ENCODE assay signal across 20 cellular contexts in the genomic region with DNA sequence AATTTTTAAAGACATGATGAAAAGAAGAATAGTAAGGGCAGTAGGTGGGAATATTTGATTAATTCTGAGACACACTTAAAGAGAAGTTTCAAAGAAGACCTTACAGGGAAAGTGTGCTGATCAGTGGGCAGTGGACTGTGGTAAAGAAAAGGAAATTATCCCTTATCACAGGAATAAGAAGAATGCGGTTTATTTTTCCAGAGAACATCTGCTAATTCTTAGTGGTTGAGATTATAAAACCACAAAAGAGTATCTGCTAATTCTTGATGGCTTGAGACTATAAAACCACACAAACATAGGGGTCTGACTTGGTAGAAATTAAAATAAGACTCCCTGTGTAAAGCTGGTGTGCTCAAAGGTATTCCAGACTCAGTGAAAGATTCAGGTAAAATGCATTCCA. TPM values are rescaled to one million over a fixed set of nuclear protein-coding genes. Genes with fewer than 3 reads are reported as not detected.
DNase-seq lines count a peak whose midpoint lies in the region; ATAC-seq, FAIRE-seq and TF ChIP-seq lines count a peak whose summit lies in the region.
"Had no signal": no experiment of that assay in that cellular context is flagged by ENCODE, and none has a peak within 500 bp of the region (broad histone marks: within the 10 kb centered on the region; RNA-seq: fewer than 3 reads in every experiment).

No MANE protein-coding gene starts in this region.

- no peak overlapping the region for H3K14ac ChIP-seq in mesenchymal stem cell (ENCODE audit: low read length in 2 of 2)

- no peak overlapping the region for H2BK12ac ChIP-seq in mesenchymal stem cell (ENCODE audit: low read length in 2 of 2)

- H3K4ac ChIP-seq in mesenchymal stem cell (ENCODE audit: low read depth in 1 of 2, low read length in 2 of 2): no peak overlapping the region

- no CpG with 5 or more reads among the region's 1 CpG for WGBS in mesenchymal stem cell

- H2AFZ ChIP-seq in mesenchymal stem cell (ENCODE audit: low read depth, low read length): no peak overlapping the region

- no peaks in the 10 kb centered on the region for H3K4me1 ChIP-seq in mesenchymal stem cell (ENCODE audit: control insufficient read depth, insufficient read depth, low read depth, low read length)
- H3K4me1 ChIP-seq: A549 had no signal

- H3K4me3 Mint-ChIP-seq in activated CD8-positive, alpha-beta memory T cell treated with anti-CD3 and anti-CD28 coated beads, Interleukin-2, amount 10 ng/mL, durations not matched to agents 7 days and 5 days: no peak overlapping the region
- H3K4me3 Mint-ChIP-seq: CD8-positive, alpha-beta T cell had no signal

- H2BK120ac ChIP-seq in mesenchymal stem cell (ENCODE audit: low read depth, low read length): no peak overlapping the region

- H3K36me3 ChIP-seq in mesenchymal stem cell (ENCODE audit: control insufficient read depth in 1 of 2, insufficient read depth in 2 of 2, low read depth in 1 of 2, low read length in 2 of 2) (no peaks in the 10 kb centered on the region), brain microvascular endothelial cell (replicated peaks) (no peaks in the 10 kb centered on the region)
- H3K36me3 ChIP-seq: BLaER1 had no signal

- peaks cover 33% of the 10 kb centered on the region for H3K9me3 ChIP-seq in mesenchymal stem cell (ENCODE audit: control insufficient read depth, low read length)
- H3K9me3 ChIP-seq: A549 had no signal

- H3K27ac Mint-ChIP-seq in activated CD8-positive, alpha-beta memory T cell treated with anti-CD3 and anti-CD28 coated beads, Interleukin-2, amount 10 ng/mL, durations not matched to agents 7 days and 5 days: no peak overlapping the region
- H3K27ac Mint-ChIP-seq: CD8-positive, alpha-beta T cell had no signal

- H3K4me3 ChIP-seq in astrocyte of the cerebellum (ENCODE audit: low read depth, low read length): no peak overlapping the region
- H3K4me3 ChIP-seq in mesenchymal stem cell (ENCODE audit: insufficient read depth in 1 of 2, low read depth in 1 of 2, low read length in 2 of 2): no peak overlapping the region
- no peak overlapping the region for H3K4me3 ChIP-seq in brain microvascular endothelial cell (ENCODE audit: low read depth, low read length)
- H3K4me3 ChIP-seq: A549, BLaER1, SK-N-MC had no signal

- peaks cover 8% of the 10 kb centered on the region for H3K9me3 Mint-ChIP-seq in activated CD8-positive, alpha-beta memory T cell treated with anti-CD3 and anti-CD28 coated beads, Interleukin-2, amount 10 ng/mL, durations not matched to agents 7 days and 5 days (ENCODE audit: low read depth)

- no peaks in the 10 kb centered on the region for H3K36me3 Mint-ChIP-seq in activated CD8-positive, alpha-beta memory T cell treated with anti-CD3 and anti-CD28 coated beads, Interleukin-2, amount 10 ng/mL, durations not matched to agents 7 days and 5 days
- H3K36me3 Mint-ChIP-seq: CD8-positive, alpha-beta T cell had no signal

- H3K18ac ChIP-seq in mesenchymal stem cell (ENCODE audit: low read depth in 1 of 2, low read length in 2 of 2): no peak overlapping the region

- H2BK5ac ChIP-seq in mesenchymal stem cell (ENCODE audit: low read depth, low read length, poor library complexity, severe bottlenecking): no peak overlapping the region

- H2BK15ac ChIP-seq in mesenchymal stem cell (ENCODE audit: low read depth, poor library complexity, severe bottlenecking): no peak overlapping the region

- no peak overlapping the region for H3K23ac ChIP-seq in mesenchymal stem cell (ENCODE audit: low read length in 2 of 2)

- CTCF ChIA-PET in activated CD8-positive, alpha-beta memory T cell treated with anti-CD3 and anti-CD28 coated beads, Interleukin-2, amount 10 ng/mL, durations not matched to agents 7 days and 5 days (lab: Charles Lee): no interaction called here

- ATAC-seq in activated CD8-positive, alpha-beta memory T cell treated with anti-CD3 and anti-CD28 coated beads, Interleukin-2, amount 10 ng/mL, durations not matched to agents 7 days and 5 days: no peak
- ATAC-seq: A549; CD8-positive, alpha-beta T cell; Panc1 had no signal

- H3K4me2 ChIP-seq in mesenchymal stem cell (ENCODE audit: low read length, poor library complexity, severe bottlenecking): no peak overlapping the region
- H3K4me2 ChIP-seq: A549, BLaER1 had no signal

- no peak overlapping the region for H3K9ac ChIP-seq in mesenchymal stem cell (ENCODE audit: low read length)
- H3K9ac ChIP-seq: BLaER1 had no signal

- H4K91ac ChIP-seq in mesenchymal stem cell (ENCODE audit: low read length): no peak overlapping the region

- TF ChIP-seq CTCF in D721Med (IDR thresholded peaks at IDR 0.05; ENCODE audit: insufficient read depth, missing control alignments) (no peak), astrocyte of the cerebellum (IDR thresholded peaks at IDR 0.05; ENCODE audit: low read depth, low read length, missing control alignments) (no peak), brain microvascular endothelial cell (IDR thresholded peaks at IDR 0.05; ENCODE audit: low read depth, low read length, missing control alignments) (no peak)

- peak; percentile 78 for FAIRE-seq in D721Med (lab: Jason Lieb, UNC)
- FAIRE-seq: A549 had no signal

- H3K4me1 Mint-ChIP-seq in activated CD8-positive, alpha-beta memory T cell treated with anti-CD3 and anti-CD28 coated beads, Interleukin-2, amount 10 ng/mL, durations not matched to agents 7 days and 5 days: no peaks in the 10 kb centered on the region

- no peaks in the 10 kb centered on the region for H3K27me3 ChIP-seq in mesenchymal stem cell (ENCODE audit: control insufficient read depth in 1 of 2, insufficient read depth in 1 of 2, low read length in 2 of 2)
- H3K27me3 ChIP-seq in brain microvascular endothelial cell (replicated peaks): no peaks in the 10 kb centered on the region
- H3K27me3 ChIP-seq: BLaER1 had no signal

- no peaks in the 10 kb centered on the region for H3K27me3 Mint-ChIP-seq in activated CD8-positive, alpha-beta memory T cell treated with anti-CD3 and anti-CD28 coated beads, Interleukin-2, amount 10 ng/mL, durations not matched to agents 7 days and 5 days

- DNase-seq in D721Med (ENCODE audit: insufficient read length, low spot score): no peak
- DNase-seq in NCI-H226: peak; percentile 2
- DNase-seq in astrocyte of the cerebellum (ENCODE audit: low read depth): peak; percentile 28
- DNase-seq in mesenchymal stem cell: peak; percentile 37
- no peak for DNase-seq in GM19240 (ENCODE audit: insufficient read length, low spot score)
- DNase-seq in activated CD8-positive, alpha-beta memory T cell treated with anti-CD3 and anti-CD28 coated beads, Interleukin-2, amount 10 ng/mL, durations not matched to agents 7 days and 5 days: no peak
- DNase-seq in brain microvascular endothelial cell: no peak
- DNase-seq: Calu3; CD8-positive, alpha-beta T cell; DMS53; KG1; NCI-H1417 treated with DMSO at 0.1 percent for 48 hours; NCI-H187 treated with DMSO at 0.1 percent for 48 hours; NCI-H345; NCI-H524 treated with DMSO at 0.1 percent for 48 hours; Right ventricle myocardium superior had no signal

- no peaks in the 10 kb centered on the region for H3K79me1 ChIP-seq in mesenchymal stem cell (replicated peaks; ENCODE audit: low read length, poor library complexity, severe bottlenecking)

- H4K8ac ChIP-seq in mesenchymal stem cell (ENCODE audit: low read length): no peak overlapping the region

- in situ Hi-C loops in astrocyte of the cerebellum (cut with HindIII; ENCODE audit: low sequenced_read_pairs): loop anchor here (10.0 kb wide), 1 partner anchor 842 kb away; no protein-coding TSS in a partner anchor
- in situ Hi-C loops in brain microvascular endothelial cell (cut with HindIII; ENCODE audit: low pct_ligation_motif_present, low sequenced_read_pairs): no loop called here

- H3K27ac ChIP-seq in mesenchymal stem cell (ENCODE audit: low read length, poor library complexity, severe bottlenecking): no peak overlapping the region
- no peak overlapping the region for H3K27ac ChIP-seq in brain microvascular endothelial cell
- H3K27ac ChIP-seq: A549, BLaER1, SK-N-MC had no signal

- H2AK5ac ChIP-seq in mesenchymal stem cell (ENCODE audit: low read length, severe bottlenecking): no peak overlapping the region

RNA-seq across cellular contexts. Expression of a gene that starts 60.0 kb away (rescaled TPM):
- 14.0 TPM for polyA plus RNA-seq in mesenchymal stem cell (2013, experiment 1 of 2)
- 15.5 TPM for polyA plus RNA-seq in mesenchymal stem cell (2013, experiment 2 of 2)
- 1 to 10 TPM in 1 of 2 experiments, under 1 TPM in 1; 0.67 to 1.3 TPM for total RNA-seq in activated CD8-positive, alpha-beta memory T cell treated with anti-CD3 and anti-CD28 coated beads, Interleukin-2, amount 10 ng/mL, durations not matched to agents 7 days and 5 days

Comparison
In these comparisons a context has a peak if more than half of its experiments do, and no peak if none do; other contexts are left out.
1. DNase-seq: peak in NCI-H226 (single experiment), astrocyte of the cerebellum (single experiment) and mesenchymal stem cell (single experiment); none in D721Med (single experiment), GM19240 (single experiment), activated CD8-positive, alpha-beta memory T cell treated with anti-CD3 and anti-CD28 coated beads, Interleukin-2, amount 10 ng/mL, durations not matched to agents 7 days and 5 days (single experiment) and brain microvascular endothelial cell (single experiment).